21 cellular contexts compared by ENCODE assay signal in the genomic region with DNA sequence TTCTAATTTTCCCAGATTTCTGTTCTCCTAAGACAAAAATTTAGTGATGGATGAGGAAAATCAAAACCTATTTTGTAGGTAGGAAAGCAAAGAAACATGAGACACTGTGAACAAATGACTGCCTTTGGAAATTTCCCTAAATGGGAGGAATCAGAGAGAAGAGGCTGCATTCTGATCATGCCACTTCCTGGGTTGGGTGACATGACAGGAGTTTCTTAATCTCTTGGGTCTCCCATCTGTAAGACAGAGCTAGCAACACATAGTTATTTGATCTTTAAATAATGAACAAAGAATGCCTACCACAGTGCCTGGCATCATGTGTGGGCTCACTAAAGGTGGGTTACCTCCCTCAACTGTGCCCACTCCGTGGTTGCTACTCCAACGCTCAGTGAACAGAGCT. TPM values are rescaled to one million over a fixed set of nuclear protein-coding genes. Genes with fewer than 3 reads are reported as not detected.
"Had no signal": no experiment of that assay in that cellular context is flagged by ENCODE, and none has a peak within 500 bp of the region (broad histone marks: within the 10 kb centered on the region; RNA-seq: fewer than 3 reads in every experiment).

No MANE protein-coding gene starts in this region.

- H3K4me3 Mint-ChIP-seq: activated B cell treated with CpG ODN at 0.5 μM for 24 hours; activated CD4-positive, alpha-beta memory T cell treated with anti-CD3 and anti-CD28 coated beads for 36 hours; activated naive CD4-positive, alpha-beta T cell treated with anti-CD3 and anti-CD28 coated beads for 36 hours; dendritic cell treated with granulocyte-macrophage colony-stimulating factor and Interleukin-4, amounts not matched to agents 40 ng/mL and 50 ng/mL, for 4 days; naive thymus-derived CD8-positive, alpha-beta T cell; T-helper 2 cell treated with Interferon-gamma antibody and Interleukin-4, amounts not matched to agents 5 μg/mL and 100 μg/mL, for 36 hours had no signal

- H3K27me3 Mint-ChIP-seq: dendritic cell treated with granulocyte-macrophage colony-stimulating factor and Interleukin-4, amounts not matched to agents 40 ng/mL and 50 ng/mL, for 4 days had no signal

- H3K27ac ChIP-seq: breast epithelium, ovary, psoas muscle, skin epidermis, transverse colon had no signal

- H3K27ac Mint-ChIP-seq: activated B cell treated with CpG ODN at 0.5 μM for 24 hours; activated CD4-positive, alpha-beta memory T cell treated with anti-CD3 and anti-CD28 coated beads for 36 hours; activated naive CD4-positive, alpha-beta T cell treated with anti-CD3 and anti-CD28 coated beads for 36 hours; activated T-helper 2 cell treated with anti-CD3 and anti-CD28 coated beads, Interferon-gamma antibody, Interleukin-2, Interleukin-4, amounts not matched to agents 10 μg/mL and 5 μg/mL and 100 μg/mL, durations not matched to agents 14 hours and 24 hours and 36 hours; dendritic cell treated with granulocyte-macrophage colony-stimulating factor and Interleukin-4, amounts not matched to agents 40 ng/mL and 50 ng/mL, for 4 days; naive thymus-derived CD8-positive, alpha-beta T cell; T-helper 2 cell treated with Interferon-gamma antibody and Interleukin-4, amounts not matched to agents 5 μg/mL and 100 μg/mL, for 36 hours had no signal

- H3K4me1 Mint-ChIP-seq: activated B cell treated with CpG ODN at 0.5 μM for 24 hours; naive thymus-derived CD8-positive, alpha-beta T cell had no signal

- H3K36me3 ChIP-seq: breast epithelium, ovary, transverse colon, vagina had no signal

- H3K9me3 Mint-ChIP-seq: activated B cell treated with CpG ODN at 0.5 μM for 24 hours; activated CD4-positive, alpha-beta memory T cell treated with anti-CD3 and anti-CD28 coated beads for 36 hours; activated naive CD4-positive, alpha-beta T cell treated with anti-CD3 and anti-CD28 coated beads for 36 hours; activated T-helper 2 cell treated with anti-CD3 and anti-CD28 coated beads, Interferon-gamma antibody, Interleukin-2, Interleukin-4, amounts not matched to agents 10 μg/mL and 5 μg/mL and 100 μg/mL, durations not matched to agents 14 hours and 24 hours and 36 hours; dendritic cell treated with granulocyte-macrophage colony-stimulating factor and Interleukin-4, amounts not matched to agents 40 ng/mL and 50 ng/mL, for 4 days; T-helper 2 cell treated with Interferon-gamma antibody and Interleukin-4, amounts not matched to agents 5 μg/mL and 100 μg/mL, for 36 hours had no signal

- H3K36me3 Mint-ChIP-seq: activated CD4-positive, alpha-beta memory T cell treated with anti-CD3 and anti-CD28 coated beads for 36 hours; naive thymus-derived CD8-positive, alpha-beta T cell had no signal

- H3K27me3 ChIP-seq: breast epithelium, ovary, transverse colon, vagina had no signal

- H3K9me3 ChIP-seq: breast epithelium, ovary, psoas muscle, transverse colon, vagina had no signal

- H3K4me1 ChIP-seq: breast epithelium had no signal

- ATAC-seq: esophagus mucosa; naive thymus-derived CD8-positive, alpha-beta T cell; psoas muscle; stimulated activated naive CD8-positive, alpha-beta T cell treated with anti-CD3 and anti-CD28 coated beads, Interleukin-15, Interleukin-2, amounts not matched to agents 100 U/mL and 50 U/mL, for 24 hours had no signal

- H3K4me3 ChIP-seq: breast epithelium, ovary, psoas muscle, skin epidermis, transverse colon, vagina had no signal

- DNase-seq: activated B cell treated with CpG ODN at 0.5 μM for 24 hours; activated CD4-positive, alpha-beta memory T cell treated with anti-CD3 and anti-CD28 coated beads for 36 hours; activated CD4-positive, alpha-beta T cell treated with anti-CD3 and anti-CD28 coated beads for 4 hours; activated naive CD4-positive, alpha-beta T cell treated with anti-CD3 and anti-CD28 coated beads for 36 hours; anterior cingulate cortex; cerebellar nuclear complex; effector CD8-positive, alpha-beta T cell; naive thymus-derived CD8-positive, alpha-beta T cell; psoas muscle; right cardiac atrium; stimulated activated naive CD8-positive, alpha-beta T cell treated with anti-CD3 and anti-CD28 coated beads, Interleukin-15, Interleukin-2, amounts not matched to agents 100 U/mL and 50 U/mL, for 24 hours; substantia nigra; transverse colon had no signal

RNA-seq across cellular contexts. Expression of a gene that starts 57.1 kb away (rescaled TPM):
- total RNA-seq: activated B cell treated with CpG ODN at 0.5 μM for 24 hours; activated CD4-positive, alpha-beta memory T cell treated with anti-CD3 and anti-CD28 coated beads for 36 hours; activated naive CD4-positive, alpha-beta T cell treated with anti-CD3 and anti-CD28 coated beads for 36 hours; activated T-helper 2 cell treated with anti-CD3 and anti-CD28 coated beads, Interferon-gamma antibody, Interleukin-2, Interleukin-4, amounts not matched to agents 10 μg/mL and 5 μg/mL and 100 μg/mL, durations not matched to agents 14 hours and 24 hours and 36 hours had no signal
- polyA plus RNA-seq: naive thymus-derived CD8-positive, alpha-beta T cell had no signal
